In genomic region chr11:7513210-7514098, GRCh38 we compare ENCODE assay signal across 8 cellular contexts. TPM values are rescaled to one million over a fixed set of nuclear protein-coding genes. Genes with fewer than 3 reads are reported as not detected.
DNase-seq lines count a peak whose midpoint lies in the region; ATAC-seq and TF ChIP-seq lines count a peak whose summit lies in the region.

PPFIBP2 (plus strand) TSS chr11:7513999; CDS start chr11:7549476, 35,477 bp downstream.

- H3K9me3 ChIP-seq in mononuclear cell (ENCODE audit: low read depth, low read length) = no peaks in the 10 kb centered on the region

- peaks cover 4% of the 10 kb centered on the region for H3K27me3 ChIP-seq in BJ (ENCODE audit: control insufficient read depth, insufficient read depth, low read length)
- peaks cover 7% of the 10 kb centered on the region for H3K27me3 ChIP-seq in mononuclear cell (ENCODE audit: insufficient read depth, low read length)

- H3K36me3 ChIP-seq in BJ (ENCODE audit: control insufficient read depth, insufficient read depth, low read length) = no peaks in the 10 kb centered on the region

- peak within 1 kb of the TSS; percentile 67 for H3K4me3 ChIP-seq in BJ (ENCODE audit: low read depth, low read length)
- peak within 1 kb of the TSS; percentile 92 for H3K4me3 ChIP-seq in mononuclear cell (ENCODE audit: low read length)

- DNase-seq in BJ (ENCODE audit: low read depth) (no peak), NCI-H82 (lab: John Stamatoyannopoulos, UW) (peak; percentile 76), epidermal melanocyte (ENCODE audit: insufficient read length, low spot score) (peak; percentile 85)
- peak; percentile 86 for DNase-seq in activated CD8-positive, alpha-beta memory T cell treated with anti-CD3 and anti-CD28 coated beads, Interleukin-2, amount 50 U/mL, for 4 hours
- peak; percentile 70 to 73 for DNase-seq in stimulated activated CD8-positive, alpha-beta memory T cell treated with anti-CD3 and anti-CD28 coated beads, Interleukin-2, amount 100 ng/mL, for 48 hours (ENCODE audit: low read depth in 2 of 2)

- POLR2A ChIA-PET in BJ (lab: Charles Lee) = no interaction called here

- H3K4me1 ChIP-seq in mononuclear cell (ENCODE audit: insufficient read depth, low read length) = peaks cover 38% of the 10 kb centered on the region

- CTCF ChIA-PET in BJ (lab: Yijun Ruan, JAX) = interaction anchor here (0.6 to 7.1 kb wide), 37 partner anchors 8 to 214 kb away, joined by 3 to 48 read pairs (median 4); partner anchors contain the start of gene OLFML1

- peak; percentile 76 for TF ChIP-seq CTCF in BJ (IDR thresholded peaks at IDR 0.05; ENCODE audit: insufficient read depth, low read depth, low read length)

- ATAC-seq in GM19025 (IDR thresholded peaks at IDR 0.05; ENCODE audit: low read depth, unreplicated experiment) (peak; percentile 73), HG03196 (IDR thresholded peaks at IDR 0.05; ENCODE audit: unreplicated experiment) (peak; percentile 64)

RNA-seq across cellular contexts. Expression of gene PPFIBP2, which starts in this region (rescaled TPM):
- polyA plus RNA-seq in BJ (2011; rRNA removed) = 20.6 and 29.9 TPM in 2 replicates
- 51.1 and 59.2 TPM in 2 replicates for polyA minus RNA-seq in BJ (2011; rRNA and poly(A)+ RNA removed)
- total RNA-seq in mononuclear cell = 28.9 TPM
